ENCODE assay signal across 17 cellular contexts in genomic region chr6:125989631-125990030, GRCh38. TPM values are rescaled to one million over a fixed set of nuclear protein-coding genes. Genes with fewer than 3 reads are reported as not detected.
DNase-seq lines count a peak whose midpoint lies in the region; ATAC-seq and TF ChIP-seq lines count a peak whose summit lies in the region.
"Had no signal": no experiment of that assay in that cellular context is flagged by ENCODE, and none has a peak within 500 bp of the region (broad histone marks: within the 10 kb centered on the region; RNA-seq: fewer than 3 reads in every experiment).

No MANE protein-coding gene starts in this region.

- H2BK15ac ChIP-seq in mesenchymal stem cell (ENCODE audit: low read depth, poor library complexity, severe bottlenecking) = no peak overlapping the region

- H3K27ac Mint-ChIP-seq in naive thymus-derived CD4-positive, alpha-beta T cell = peak overlapping the region in 7 of 9 donors; percentile 0 to 63 (median 21)
- H3K27ac Mint-ChIP-seq in WTC11 = no peak overlapping the region
- H3K27ac Mint-ChIP-seq: activated CD4-positive, alpha-beta T cell treated with anti-CD3 and anti-CD28 coated beads, Interleukin-2, amount 10 ng/mL, durations not matched to agents 7 days and 5 days; naive B cell had no signal

- no peak overlapping the region for H3K4me2 ChIP-seq in mesenchymal stem cell (ENCODE audit: low read length, poor library complexity, severe bottlenecking)

- peaks cover 0 to 47% (median 28%) of the 10 kb centered on the region in 7 donors for H3K4me1 Mint-ChIP-seq in naive thymus-derived CD4-positive, alpha-beta T cell
- peaks cover 5% of the 10 kb centered on the region for H3K4me1 Mint-ChIP-seq in WTC11

- H3K27me3 Mint-ChIP-seq in naive thymus-derived CD4-positive, alpha-beta T cell = no peaks in the 10 kb centered on the region
- H3K27me3 Mint-ChIP-seq in WTC11 (ENCODE audit: low read depth) = no peaks in the 10 kb centered on the region
- H3K27me3 Mint-ChIP-seq: activated CD4-positive, alpha-beta T cell treated with anti-CD3 and anti-CD28 coated beads, Interleukin-2, amount 10 ng/mL, durations not matched to agents 7 days and 5 days; naive B cell had no signal

- H3K4me1 ChIP-seq in naive thymus-derived CD4-positive, alpha-beta T cell (ENCODE audit: control insufficient read depth in 2 of 2, insufficient read depth in 2 of 2, low read length in 2 of 2) = peaks cover 14 to 21% of the 10 kb centered on the region in 2 donors
- H3K4me1 ChIP-seq in mesenchymal stem cell (ENCODE audit: control insufficient read depth, insufficient read depth, low read depth, low read length) = peaks cover 1% of the 10 kb centered on the region

- no peak overlapping the region for H3K4me3 ChIP-seq in choroid plexus epithelial cell (ENCODE audit: low read depth, low read length)
- no peak overlapping the region for H3K4me3 ChIP-seq in naive thymus-derived CD4-positive, alpha-beta T cell (ENCODE audit: low read length)
- H3K4me3 ChIP-seq in mesenchymal stem cell (ENCODE audit: insufficient read depth in 1 of 2, low read depth in 1 of 2, low read length in 2 of 2) = no peak overlapping the region
- H3K4me3 ChIP-seq: BLaER1 treated with 17β-estradiol and CSF1 and Interleukin-3, amounts not matched to agents 10 nM and 100 nM had no signal

- no peak for ATAC-seq in naive thymus-derived CD4-positive, alpha-beta T cell
- no peak for ATAC-seq in HG02840 (IDR thresholded peaks at IDR 0.05; ENCODE audit: low FRiP score, unreplicated experiment)
- no peak for ATAC-seq in WTC11
- ATAC-seq: right cardiac atrium had no signal

- DNase-seq in Daoy (ENCODE audit: low read depth) = peak; percentile 15
- peak; percentile 14 for DNase-seq in LoVo (ENCODE audit: low spot score)
- DNase-seq in choroid plexus epithelial cell (ENCODE audit: low read depth) = peak; percentile 23
- no peak for DNase-seq in naive thymus-derived CD4-positive, alpha-beta T cell
- no peak for DNase-seq in WTC11 (ENCODE audit: low spot score)
- no peak for DNase-seq in mesenchymal stem cell
- DNase-seq in mesenteric fat pad (ENCODE audit: low spot score) = no peak
- DNase-seq: activated CD4-positive, alpha-beta T cell treated with anti-CD3 and anti-CD28 coated beads, Interleukin-2, amount 10 ng/mL, durations not matched to agents 7 days and 5 days; GDM1; kidney glomerular epithelial cell; naive B cell; NCI-H2081; NCI-H748 treated with DMSO at 0.1 percent for 48 hours; right cardiac atrium; stimulated activated CD4-positive, alpha-beta T cell treated with anti-CD3 and anti-CD28 coated beads, Interleukin-2, amount 100 ng/mL, for 48 hours had no signal

- H3K9me3 ChIP-seq in naive thymus-derived CD4-positive, alpha-beta T cell (ENCODE audit: control insufficient read depth in 2 of 3, low read length in 3 of 3) = no peaks in the 10 kb centered on the region
- no peaks in the 10 kb centered on the region for H3K9me3 ChIP-seq in mesenchymal stem cell (ENCODE audit: control insufficient read depth, low read length)
- H3K9me3 ChIP-seq: BLaER1 treated with 17β-estradiol and CSF1 and Interleukin-3, amounts not matched to agents 10 nM and 100 nM had no signal

- no peaks in the 10 kb centered on the region for H3K27me3 ChIP-seq in naive thymus-derived CD4-positive, alpha-beta T cell (ENCODE audit: control insufficient read depth in 2 of 2, insufficient read depth in 2 of 2, low read length in 2 of 2)
- no peaks in the 10 kb centered on the region for H3K27me3 ChIP-seq in mesenchymal stem cell (ENCODE audit: control insufficient read depth in 1 of 2, insufficient read depth in 1 of 2, low read length in 2 of 2)
- H3K27me3 ChIP-seq: BLaER1 treated with 17β-estradiol and CSF1 and Interleukin-3, amounts not matched to agents 10 nM and 100 nM had no signal

- intact Hi-C loops in naive thymus-derived CD4-positive, alpha-beta T cell (cut with micrococcal nuclease) = loop anchor here (5.0 to 10.0 kb wide), 6 partner anchors 435 to 1528 kb away; partner anchors contain the start of genes RNF146 (in 2 of the 2), HDDC2 (in 1 of the 2), MTCL3 (in 1 of the 2) and TPD52L1 (in 1 of the 2)

- H3K36me3 ChIP-seq in naive thymus-derived CD4-positive, alpha-beta T cell (ENCODE audit: control insufficient read depth in 2 of 3, insufficient read depth in 3 of 3, low read length in 3 of 3) = peaks cover 0 to 7% (median 0%) of the 10 kb centered on the region in 3 experiments
- no peaks in the 10 kb centered on the region for H3K36me3 ChIP-seq in mesenchymal stem cell (ENCODE audit: control insufficient read depth in 1 of 2, insufficient read depth in 2 of 2, low read depth in 1 of 2, low read length in 2 of 2)
- H3K36me3 ChIP-seq: BLaER1 treated with 17β-estradiol and CSF1 and Interleukin-3, amounts not matched to agents 10 nM and 100 nM had no signal

- WGBS in mesenchymal stem cell = over 99% methylated on average over 3 of the region's 3 CpGs

- H2BK120ac ChIP-seq in mesenchymal stem cell (ENCODE audit: low read depth, low read length) = no peak overlapping the region

- no peak overlapping the region for H3K4ac ChIP-seq in mesenchymal stem cell (ENCODE audit: low read depth in 1 of 2, low read length in 2 of 2)

- no peak overlapping the region for H2BK5ac ChIP-seq in mesenchymal stem cell (ENCODE audit: low read depth, low read length, poor library complexity, severe bottlenecking)

- no peak overlapping the region for H3K18ac ChIP-seq in mesenchymal stem cell (ENCODE audit: low read depth in 1 of 2, low read length in 2 of 2)

- H4K8ac ChIP-seq in mesenchymal stem cell (ENCODE audit: low read length) = no peak overlapping the region

- no peak overlapping the region for H2AK5ac ChIP-seq in mesenchymal stem cell (ENCODE audit: low read length, severe bottlenecking)

- H2BK12ac ChIP-seq in mesenchymal stem cell (ENCODE audit: low read length in 2 of 2) = no peak overlapping the region

- no peaks in the 10 kb centered on the region for H3K36me3 Mint-ChIP-seq in naive thymus-derived CD4-positive, alpha-beta T cell
- H3K36me3 Mint-ChIP-seq in WTC11 = no peaks in the 10 kb centered on the region
- H3K36me3 Mint-ChIP-seq: naive B cell had no signal

- POLR2A ChIA-PET in naive thymus-derived CD4-positive, alpha-beta T cell (lab: Charles Lee) = no interaction called here
- POLR2A ChIA-PET in WTC11 (lab: Charles Lee) = no interaction called here

- H2AFZ ChIP-seq in mesenchymal stem cell (ENCODE audit: low read depth, low read length) = no peak overlapping the region

- peak overlapping the region in 2 of 10 donors; percentile 5 to 42 for H3K4me3 Mint-ChIP-seq in naive thymus-derived CD4-positive, alpha-beta T cell
- H3K4me3 Mint-ChIP-seq in WTC11 = no peak overlapping the region
- H3K4me3 Mint-ChIP-seq: activated CD4-positive, alpha-beta T cell treated with anti-CD3 and anti-CD28 coated beads, Interleukin-2, amount 10 ng/mL, durations not matched to agents 7 days and 5 days had no signal

- no peak overlapping the region for H3K27ac ChIP-seq in naive thymus-derived CD4-positive, alpha-beta T cell (ENCODE audit: low read depth, low read length)
- H3K27ac ChIP-seq in mesenchymal stem cell (ENCODE audit: low read length, poor library complexity, severe bottlenecking) = no peak overlapping the region
- H3K27ac ChIP-seq: BLaER1 treated with 17β-estradiol and CSF1 and Interleukin-3, amounts not matched to agents 10 nM and 100 nM had no signal

- H4K91ac ChIP-seq in mesenchymal stem cell (ENCODE audit: low read length) = no peak overlapping the region

- TF ChIP-seq CTCF in choroid plexus epithelial cell (conservative IDR thresholded peaks at IDR 0.05; ENCODE audit: low read depth, low read length) (no peak), WTC11 (IDR thresholded peaks at IDR 0.05) (no peak)

- no peak overlapping the region for H3K23ac ChIP-seq in mesenchymal stem cell (ENCODE audit: low read length in 2 of 2)

- H3K14ac ChIP-seq in mesenchymal stem cell (ENCODE audit: low read length in 2 of 2) = no peak overlapping the region

- H3K79me1 ChIP-seq in mesenchymal stem cell (replicated peaks; ENCODE audit: low read length, poor library complexity, severe bottlenecking) = peaks cover 19% of the 10 kb centered on the region

- no peaks in the 10 kb centered on the region for H3K9me3 Mint-ChIP-seq in naive thymus-derived CD4-positive, alpha-beta T cell
- no peaks in the 10 kb centered on the region for H3K9me3 Mint-ChIP-seq in WTC11
- H3K9me3 Mint-ChIP-seq: activated CD4-positive, alpha-beta T cell treated with anti-CD3 and anti-CD28 coated beads, Interleukin-2, amount 10 ng/mL, durations not matched to agents 7 days and 5 days; naive B cell had no signal

- no peak overlapping the region for H3K9ac ChIP-seq in mesenchymal stem cell (ENCODE audit: low read length)
- H3K9ac ChIP-seq: BLaER1 treated with 17β-estradiol and CSF1 and Interleukin-3, amounts not matched to agents 10 nM and 100 nM had no signal

- CTCF ChIA-PET in naive thymus-derived CD4-positive, alpha-beta T cell (lab: Charles Lee) = no interaction called here
- CTCF ChIA-PET in WTC11 (lab: Charles Lee) = no interaction called here

TF ChIP-seq in WTC11, 78 proteins besides CTCF, POLR2A, EP300 and RAD21 (continues in another document):
- TF ChIP-seq TP53 (CRISPR knock-in tag; IDR thresholded peaks at IDR 0.05) (no peak), ZNF263 (CRISPR knock-in tag; IDR thresholded peaks at IDR 0.05; ENCODE audit: low read depth) (no peak), ELF4 (CRISPR knock-in tag; IDR thresholded peaks at IDR 0.05; ENCODE audit: low read depth) (no peak)

RNA-seq across cellular contexts. Expression of gene TRMT11, which starts 3.3 kb away (rescaled TPM):
- total RNA-seq in Daoy (2014; rRNA removed; shearing (Covaris generic)) = 31.5 and 33.4 TPM in 2 replicates
- 10 to 100 TPM; 13.6 to 34.1 (median 20.1) TPM for total RNA-seq in naive thymus-derived CD4-positive, alpha-beta T cell
- polyA plus RNA-seq in naive thymus-derived CD4-positive, alpha-beta T cell = 10 to 100 TPM; 12.4 to 14.3 TPM
- total RNA-seq in WTC11 (2021) (27.5 to 32.7 TPM (median 32.3 TPM) in 3 replicates), mesenteric fat pad (15.5 TPM)
- polyA plus RNA-seq in mesenchymal stem cell (2013, experiment 1 of 2) = 9.7 TPM
- polyA plus RNA-seq in mesenchymal stem cell (2013, experiment 2 of 2) = 9.9 TPM

RNA-seq across cellular contexts. Expression of gene HINT3, which starts 33.1 kb away (rescaled TPM):
- 25.1 and 26.6 TPM in 2 replicates for total RNA-seq in Daoy (2014; rRNA removed; shearing (Covaris generic))
- total RNA-seq in naive thymus-derived CD4-positive, alpha-beta T cell = 10 to 100 TPM in 2 of 5 experiments, 1 to 10 TPM in 3; 7.7 to 12.4 (median 9.5) TPM
- polyA plus RNA-seq in naive thymus-derived CD4-positive, alpha-beta T cell = 10 to 100 TPM in 1 of 2 donors, 1 to 10 TPM in 1; 7.8 to 11.0 TPM
- total RNA-seq in WTC11 (2021) (9.4 to 10.2 TPM (median 9.9 TPM) in 3 replicates), mesenteric fat pad (20.5 TPM)
- polyA plus RNA-seq in mesenchymal stem cell (2013, experiment 1 of 2) = 11.7 TPM
- polyA plus RNA-seq in mesenchymal stem cell (2013, experiment 2 of 2) = 11.6 TPM

Comparison
In these comparisons a context has a peak if more than half of its experiments do, and no peak if none do; other contexts are left out.
1. DNase-seq: peak in Daoy (single experiment), LoVo (single experiment) and choroid plexus epithelial cell (single experiment); none in naive thymus-derived CD4-positive, alpha-beta T cell (0 of 9), WTC11 (single experiment), mesenchymal stem cell (single experiment) and mesenteric fat pad (single experiment).